In genomic region chr16:1732071-1732470, GRCh38 we compare ENCODE assay signal across 27 cellular contexts.
"Had no signal": no experiment of that assay in that cellular context is flagged by ENCODE, and none has a peak within 500 bp of the region (broad histone marks: within the 10 kb centered on the region; RNA-seq: fewer than 3 reads in every experiment).

No MANE protein-coding gene starts in this region.

- H3K27me3 Mint-ChIP-seq: activated B cell treated with CpG ODN at 0.5 μM for 24 hours; activated CD4-positive, alpha-beta memory T cell treated with anti-CD3 and anti-CD28 coated beads for 36 hours; activated CD4-positive, alpha-beta T cell treated with anti-CD3 and anti-CD28 coated beads, Interleukin-2, amount 10 ng/mL, durations not matched to agents 7 days and 5 days; T-cell had no signal

- H3K4me3 ChIP-seq: breast epithelium, SK-N-MC had no signal

- H3K4me1 ChIP-seq: breast epithelium had no signal

- H3K27ac ChIP-seq: breast epithelium, SK-N-MC had no signal

- H3K9me3 Mint-ChIP-seq: activated B cell treated with CpG ODN at 0.5 μM for 24 hours; activated CD4-positive, alpha-beta memory T cell treated with anti-CD3 and anti-CD28 coated beads for 36 hours; activated CD4-positive, alpha-beta T cell treated with anti-CD3 and anti-CD28 coated beads, Interleukin-2, amount 10 ng/mL, durations not matched to agents 7 days and 5 days; activated T-cell treated with anti-CD3 and anti-CD28 coated beads, Interleukin-2, amount 50 U/mL, for 72 hours; activated T-helper 2 cell treated with anti-CD3 and anti-CD28 coated beads, Interferon-gamma antibody, Interleukin-2, Interleukin-4, amounts not matched to agents 10 μg/mL and 5 μg/mL and 100 μg/mL, durations not matched to agents 14 hours and 24 hours and 36 hours; T-cell had no signal

- H3K9me3 ChIP-seq: breast epithelium had no signal

- DNase-seq: activated B cell treated with CpG ODN at 0.5 μM for 24 hours; activated CD4-positive, alpha-beta memory T cell treated with anti-CD3 and anti-CD28 coated beads for 36 hours; activated CD4-positive, alpha-beta T cell treated with anti-CD3 and anti-CD28 coated beads for 1 hour; activated CD4-positive, alpha-beta T cell treated with anti-CD3 and anti-CD28 coated beads, Interleukin-2, amount 10 ng/mL, durations not matched to agents 7 days and 5 days; activated CD8-positive, alpha-beta memory T cell treated with anti-CD3 and anti-CD28 coated beads for 24 hours; activated gamma-delta T cell treated with Interleukin-2 at 50 U/mL for 16 hours; activated naive CD4-positive, alpha-beta T cell treated with anti-CD3 and anti-CD28 coated beads, Interleukin-2, amount 50 U/mL, for 16 hours; activated T-cell treated with anti-CD3 and anti-CD28 coated beads, Interleukin-2, amount 50 U/mL, for 72 hours; aorta; central memory CD4-positive, alpha-beta T cell; Karpas-422; NCI-H1105 treated with DMSO at 0.1 percent for 48 hours; NCI-H1436 treated with DMSO at 0.1 percent for 48 hours; NCI-H187; NCI-H2081; NCI-H446; NCI-H524; PC-3; SIG-M5; T-cell; T-helper 2 cell; T1000 had no signal

- ATAC-seq: activated T-cell treated with anti-CD3 and anti-CD28 coated beads, Interleukin-2, amount 50 U/mL, for 72 hours; PC-3; T-cell had no signal

- H3K4me1 Mint-ChIP-seq: activated CD4-positive, alpha-beta T cell treated with anti-CD3 and anti-CD28 coated beads, Interleukin-2, amount 10 ng/mL, durations not matched to agents 7 days and 5 days had no signal

- H3K36me3 ChIP-seq: breast epithelium had no signal

- FAIRE-seq: RCC 7860, TTC549 had no signal

- H3K27me3 ChIP-seq: breast epithelium had no signal

- H3K4me3 Mint-ChIP-seq: activated B cell treated with CpG ODN at 0.5 μM for 24 hours; activated CD4-positive, alpha-beta memory T cell treated with anti-CD3 and anti-CD28 coated beads for 36 hours; activated CD4-positive, alpha-beta T cell treated with anti-CD3 and anti-CD28 coated beads, Interleukin-2, amount 10 ng/mL, durations not matched to agents 7 days and 5 days; activated T-cell treated with anti-CD3 and anti-CD28 coated beads, Interleukin-2, amount 50 U/mL, for 72 hours; T-cell had no signal

- H3K27ac Mint-ChIP-seq: activated B cell treated with CpG ODN at 0.5 μM for 24 hours; activated CD4-positive, alpha-beta memory T cell treated with anti-CD3 and anti-CD28 coated beads for 36 hours; activated CD4-positive, alpha-beta T cell treated with anti-CD3 and anti-CD28 coated beads, Interleukin-2, amount 10 ng/mL, durations not matched to agents 7 days and 5 days; activated T-cell treated with anti-CD3 and anti-CD28 coated beads, Interleukin-2, amount 50 U/mL, for 72 hours; activated T-helper 2 cell treated with anti-CD3 and anti-CD28 coated beads, Interferon-gamma antibody, Interleukin-2, Interleukin-4, amounts not matched to agents 10 μg/mL and 5 μg/mL and 100 μg/mL, durations not matched to agents 14 hours and 24 hours and 36 hours; T-cell had no signal
